Comparison of ENCODE assay signal across 12 cellular contexts in the genomic region with DNA sequence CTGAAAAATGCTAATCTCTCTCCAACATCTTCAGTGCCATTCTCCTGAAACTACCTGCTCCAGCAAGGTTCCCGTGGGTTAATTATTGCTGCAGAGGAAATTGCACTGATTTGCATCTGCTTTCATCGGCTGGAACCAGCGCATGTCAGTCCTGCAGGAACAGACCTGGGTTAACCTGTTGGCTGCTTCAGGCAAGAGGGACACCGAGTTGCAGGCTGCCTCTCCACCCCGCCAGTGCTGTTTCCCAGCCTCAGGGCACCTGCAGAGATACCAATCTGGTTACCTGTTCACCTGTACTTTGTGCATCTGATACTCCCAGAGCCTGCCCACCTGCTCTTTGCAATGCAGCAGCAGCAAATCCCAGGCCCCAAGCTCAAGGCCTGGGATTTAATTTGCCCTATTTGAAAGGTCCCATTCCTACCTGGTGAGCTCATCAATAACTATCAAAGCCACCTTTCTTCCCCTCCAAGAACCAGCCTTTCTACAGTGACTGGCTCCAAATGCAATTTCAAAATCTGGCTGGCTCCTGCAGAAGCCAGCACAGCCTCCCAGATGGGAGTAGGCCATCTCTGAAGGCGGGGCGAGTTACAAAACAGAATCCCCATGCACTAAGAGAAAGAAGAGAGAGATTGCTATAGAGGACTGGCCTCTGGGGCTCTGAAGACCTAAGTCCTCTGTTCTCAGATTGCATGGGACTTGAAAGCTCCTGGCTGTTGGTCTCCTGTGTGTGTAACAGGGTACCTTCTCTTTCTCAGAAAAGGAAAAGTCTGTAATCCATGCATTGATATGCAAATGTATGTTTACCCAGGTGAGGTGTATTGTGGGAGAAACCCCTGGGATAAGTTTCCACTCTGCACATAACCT.
DNase-seq lines count a peak whose midpoint lies in the region; ATAC-seq and TF ChIP-seq lines count a peak whose summit lies in the region.
"Had no signal": no experiment of that assay in that cellular context is flagged by ENCODE, and none has a peak within 500 bp of the region (broad histone marks: within the 10 kb centered on the region; RNA-seq: fewer than 3 reads in every experiment).

No MANE protein-coding gene starts in this region.

- ATAC-seq in Right ventricle myocardium inferior (peak; percentile 75), body of pancreas (peak; percentile 80), left lobe of liver (peak; percentile 32), GM18858 (IDR thresholded peaks at IDR 0.05; ENCODE audit: unreplicated experiment) (no peak)

- intact Hi-C loops in Right ventricle myocardium inferior (cut with DNase I) (no loop called here), cardiac septum (cut with DNase I) (no loop called here), body of pancreas (cut with DNase I) (no loop called here)

- TF ChIP-seq CTCF in body of pancreas (IDR thresholded peaks at IDR 0.05): no peak

- no peaks in the 10 kb centered on the region for H3K27me3 ChIP-seq in body of pancreas

- TF ChIP-seq POLR2A in body of pancreas (IDR thresholded peaks at IDR 0.05): peak in 2 of 3 donors; percentile 35 to 51

- H3K4me1 ChIP-seq in body of pancreas: peaks cover 41% of the 10 kb centered on the region

- 21 to 49% methylated on average over 6 to 7 of the region's 7 CpGs for WGBS in body of pancreas, 2 donors

- H3K4me3 ChIP-seq in body of pancreas: no peak overlapping the region

- no peaks in the 10 kb centered on the region for H3K9me3 ChIP-seq in body of pancreas

- DNase-seq in Right ventricle myocardium inferior (ENCODE audit: missing footprints): no peak
- no peak for DNase-seq in cardiac septum (ENCODE audit: low spot score)
- peak; percentile 46 to 73 (median 66) for DNase-seq in body of pancreas
- DNase-seq in left lobe of liver (ENCODE audit: low spot score): peak; percentile 74
- DNase-seq in hippocampal formation (lab: John Stamatoyannopoulos, UW): no peak
- DNase-seq in activated effector memory CD4-positive, alpha-beta T cell treated with anti-CD3 and anti-CD28 coated beads, Interleukin-2, amount 50 U/mL, for 16 hours: no peak
- no peak for DNase-seq in NCI-H524 (lab: John Stamatoyannopoulos, UW)
- DNase-seq: activated CD4-positive, alpha-beta T cell treated with anti-CD3 and anti-CD28 coated beads, Interleukin-2, amount 10 ng/mL, durations not matched to agents 24 days and 14 days; immature natural killer cell; NCI-H748 treated with DMSO at 0.1 percent for 48 hours; stimulated activated CD4-positive, alpha-beta T cell treated with anti-CD3 and anti-CD28 coated beads, Interleukin-2, amount 100 ng/mL, for 24 hours had no signal

- H3K27ac ChIP-seq in body of pancreas: peak overlapping the region; percentile 57 to 85 (median 73)

- H3K36me3 ChIP-seq in body of pancreas (replicated peaks in 1 of 2; ENCODE audit: insufficient read depth in 1 of 2, low read depth in 2 of 2): no peaks in the 10 kb centered on the region

Comparison
In these comparisons a context has a peak if more than half of its experiments do, and no peak if none do; other contexts are left out.
1. DNase-seq: peak in body of pancreas (4 of 4) and left lobe of liver (single experiment); none in Right ventricle myocardium inferior (single experiment), cardiac septum (single experiment), hippocampal formation (0 of 2), activated effector memory CD4-positive, alpha-beta T cell treated with anti-CD3 and anti-CD28 coated beads, Interleukin-2, amount 50 U/mL, for 16 hours (single experiment) and NCI-H524 (0 of 2).